10 cellular contexts compared by ENCODE assay signal in genomic region chr5:116395178-116395577, GRCh38.
DNase-seq lines count a peak whose midpoint lies in the region; TF ChIP-seq lines count a peak whose summit lies in the region.
"Had no signal": no experiment of that assay in that cellular context is flagged by ENCODE, and none has a peak within 500 bp of the region (broad histone marks: within the 10 kb centered on the region; RNA-seq: fewer than 3 reads in every experiment).

No MANE protein-coding gene starts in this region.

- H3K4me3 ChIP-seq in muscle layer of colon (ENCODE audit: low read depth in 1 of 2, low read length in 2 of 2), result no peak overlapping the region
- no peak overlapping the region for H3K4me3 ChIP-seq in tibial artery
- H3K4me3 ChIP-seq in CD8-positive, alpha-beta memory T cell (ENCODE audit: low read length), result no peak overlapping the region

- H3K9me3 ChIP-seq in muscle layer of colon (ENCODE audit: low read length) (no peaks in the 10 kb centered on the region), tibial artery (no peaks in the 10 kb centered on the region), H9 (ENCODE audit: control insufficient read depth, low read depth, low read length) (no peaks in the 10 kb centered on the region)
- H3K9me3 ChIP-seq in CD8-positive, alpha-beta memory T cell (ENCODE audit: low read length), result no peaks in the 10 kb centered on the region

- no peaks in the 10 kb centered on the region for H3K23me2 ChIP-seq in H9 (ENCODE audit: insufficient read length, low read depth, low read length, poor library complexity, severe bottlenecking)

- POLR2A ChIA-PET in CD8-positive, alpha-beta memory T cell (lab: Charles Lee), result no interaction called here

- H3K27ac Mint-ChIP-seq in H9, result no peak overlapping the region; a peak in 2 of 7 replicates
- no peak overlapping the region for H3K27ac Mint-ChIP-seq in CD8-positive, alpha-beta memory T cell

- no peak overlapping the region for H2AFZ ChIP-seq in H9 (ENCODE audit: low read length)

- WGBS in H9 (ENCODE audit: extremely low coverage, insufficient read length, low lambda C conversion rate), result no CpG with 5 or more reads among the region's 9 CpGs

- CTCF ChIA-PET in CD8-positive, alpha-beta memory T cell (lab: Charles Lee), result no interaction called here

- H4K5ac ChIP-seq in H9 (ENCODE audit: insufficient read length, low read depth, low read length), result no peak overlapping the region

- peak overlapping the region; percentile 35 for H3K27ac ChIP-seq in C4-2B
- H3K27ac ChIP-seq in VCaP, result peak overlapping the region; percentile 59
- H3K27ac ChIP-seq in muscle layer of colon (ENCODE audit: low read depth, low read length), result peak overlapping the region; percentile 80
- peak overlapping the region in 1 of 2 donors; percentile 38 for H3K27ac ChIP-seq in tibial artery
- H3K27ac ChIP-seq in H9 (ENCODE audit: insufficient read length, low read depth, low read length), result no peak overlapping the region
- H3K27ac ChIP-seq in CD8-positive, alpha-beta memory T cell (ENCODE audit: low read depth, low read length), result no peak overlapping the region

- H4K8ac ChIP-seq in H9 (replicated peaks; ENCODE audit: insufficient read length, low read depth, low read length), result no peak overlapping the region

- H3K36me3 Mint-ChIP-seq in H9 (ENCODE audit: insufficient read depth in 1 of 3, low read depth in 3 of 3), result no peaks in the 10 kb centered on the region
- peaks cover 9 to 37% (median 14%) of the 10 kb centered on the region in 3 donors for H3K36me3 Mint-ChIP-seq in CD8-positive, alpha-beta memory T cell

- H2BK12ac ChIP-seq in H9 (ENCODE audit: insufficient read length, low read depth, low read length), result no peak overlapping the region

- H3K9ac ChIP-seq in muscle layer of colon (ENCODE audit: low read length), result no peak overlapping the region
- H3K9ac ChIP-seq in H9 (ENCODE audit: extremely low read depth, insufficient read length, low read length), result no peak overlapping the region

- H3K9me3 Mint-ChIP-seq in H9, result no peaks in the 10 kb centered on the region
- H3K9me3 Mint-ChIP-seq in CD8-positive, alpha-beta memory T cell, result peaks cover 0 to 6% (median 0%) of the 10 kb centered on the region in 5 donors

- H2BK120ac ChIP-seq in H9 (ENCODE audit: low read depth, low read length, poor library complexity, severe bottlenecking), result no peak overlapping the region

- no peak overlapping the region for H4K91ac ChIP-seq in H9 (ENCODE audit: insufficient read length, low read depth, low read length)

- H3K4ac ChIP-seq in H9 (ENCODE audit: low read depth, low read length), result no peak overlapping the region

- DNase-seq in NCI-H187 (lab: John Stamatoyannopoulos, UW), result peak; percentile 95 to 99
- no peak for DNase-seq in tibial artery
- DNase-seq in H9, result no peak
- no peak for DNase-seq in erythroblast (lab: John Stamatoyannopoulos, UW)
- no peak for DNase-seq in CD8-positive, alpha-beta memory T cell
- DNase-seq: ACHN, left colon had no signal

- H3K4me2 ChIP-seq in H9 (ENCODE audit: insufficient read depth, insufficient read length, low read length), result no peak overlapping the region

- no peak overlapping the region for H2BK20ac ChIP-seq in H9 (ENCODE audit: low read depth, low read length, poor library complexity, severe bottlenecking)

- no peak overlapping the region for H2BK5ac ChIP-seq in H9 (ENCODE audit: insufficient read length, low read length)

- H3K4me1 ChIP-seq in muscle layer of colon (ENCODE audit: insufficient read depth, low read length) (peaks cover 29% of the 10 kb centered on the region), tibial artery (peaks cover 0 to 20% (median 15%) of the 10 kb centered on the region in 4 donors), H9 (ENCODE audit: insufficient read depth, low read length) (no peaks in the 10 kb centered on the region)
- H3K4me1 ChIP-seq in CD8-positive, alpha-beta memory T cell (ENCODE audit: insufficient read depth, low read length), result no peaks in the 10 kb centered on the region

- H3K14ac ChIP-seq in H9 (ENCODE audit: insufficient read depth, low read length), result no peak overlapping the region

- TF ChIP-seq CTCF in C4-2B (conservative IDR thresholded peaks at IDR 0.05), result no peak
- no peak for TF ChIP-seq CTCF in VCaP (conservative IDR thresholded peaks at IDR 0.05)
- TF ChIP-seq CTCF in tibial artery (IDR thresholded peaks at IDR 0.05), result no peak
- no peak for TF ChIP-seq CTCF in H9 (conservative IDR thresholded peaks at IDR 0.05)

- no peaks in the 10 kb centered on the region for H3K36me3 ChIP-seq in muscle layer of colon (ENCODE audit: insufficient read depth, low read length)
- H3K36me3 ChIP-seq in tibial artery, result no peaks in the 10 kb centered on the region
- no peaks in the 10 kb centered on the region for H3K36me3 ChIP-seq in CD8-positive, alpha-beta memory T cell (ENCODE audit: insufficient read depth, low read length)

- no peak overlapping the region for H3K18ac ChIP-seq in H9 (ENCODE audit: insufficient read length, low read depth, low read length)

- H3K27me3 ChIP-seq in muscle layer of colon (ENCODE audit: control insufficient read depth in 1 of 2, insufficient read depth in 2 of 2, low read length in 2 of 2) (no peaks in the 10 kb centered on the region), tibial artery (no peaks in the 10 kb centered on the region), H9 (ENCODE audit: insufficient read depth, low read length) (no peaks in the 10 kb centered on the region)
- no peaks in the 10 kb centered on the region for H3K27me3 ChIP-seq in CD8-positive, alpha-beta memory T cell (ENCODE audit: insufficient read depth, low read length, poor library complexity, severe bottlenecking)

- no peak overlapping the region for H3T11ph ChIP-seq in H9 (ENCODE audit: low read length)

- no peaks in the 10 kb centered on the region for H3K79me1 ChIP-seq in H9 (ENCODE audit: insufficient read depth, low read depth, low read length, poor library complexity, severe bottlenecking)

- H3K27me3 Mint-ChIP-seq in H9 (ENCODE audit: low read depth), result no peaks in the 10 kb centered on the region
- peaks cover 0 to 1% of the 10 kb centered on the region in 2 donors for H3K27me3 Mint-ChIP-seq in CD8-positive, alpha-beta memory T cell

- TF ChIP-seq POLR2A in erythroblast (IDR thresholded peaks at IDR 0.05; ENCODE audit: low read length), result no peak

- peaks cover 13% of the 10 kb centered on the region in 2 experiments for H3K4me1 Mint-ChIP-seq in H9
- no peaks in the 10 kb centered on the region for H3K4me1 Mint-ChIP-seq in CD8-positive, alpha-beta memory T cell

- H3K4me3 Mint-ChIP-seq in H9, result no peak overlapping the region
- no peak overlapping the region for H3K4me3 Mint-ChIP-seq in CD8-positive, alpha-beta memory T cell

- H2BK15ac ChIP-seq in H9 (ENCODE audit: low read depth, low read length), result no peak overlapping the region

- H4K20me1 ChIP-seq in H9 (ENCODE audit: control insufficient read depth, insufficient read depth, insufficient read length), result no peaks in the 10 kb centered on the region

- H2AK5ac ChIP-seq in H9 (ENCODE audit: insufficient read length, low read length), result no peak overlapping the region

- intact Hi-C loops in tibial artery (cut with DNase I; ENCODE audit: low total_unique reads), result no loop called here

- no peaks in the 10 kb centered on the region for H3K79me2 ChIP-seq in H9 (ENCODE audit: insufficient read depth, low read length)

- H3K56ac ChIP-seq in H9 (ENCODE audit: insufficient read length, low read depth, low read length), result no peak overlapping the region

- H3K23ac ChIP-seq in H9 (ENCODE audit: insufficient read length, low read depth, low read length), result no peak overlapping the region

Comparison
In these comparisons a context has a peak if more than half of its experiments do, and no peak if none do; other contexts are left out.
1. H3K27ac ChIP-seq: peak in C4-2B (single experiment), VCaP (single experiment) and muscle layer of colon (single experiment); none in H9 (single experiment) and CD8-positive, alpha-beta memory T cell (single experiment).
2. DNase-seq: peak in NCI-H187 (2 of 2); none in tibial artery (0 of 2), H9 (single experiment), erythroblast (0 of 2) and CD8-positive, alpha-beta memory T cell (0 of 5).